Comparison of ENCODE assay signal across 35 cellular contexts in the genomic region with DNA sequence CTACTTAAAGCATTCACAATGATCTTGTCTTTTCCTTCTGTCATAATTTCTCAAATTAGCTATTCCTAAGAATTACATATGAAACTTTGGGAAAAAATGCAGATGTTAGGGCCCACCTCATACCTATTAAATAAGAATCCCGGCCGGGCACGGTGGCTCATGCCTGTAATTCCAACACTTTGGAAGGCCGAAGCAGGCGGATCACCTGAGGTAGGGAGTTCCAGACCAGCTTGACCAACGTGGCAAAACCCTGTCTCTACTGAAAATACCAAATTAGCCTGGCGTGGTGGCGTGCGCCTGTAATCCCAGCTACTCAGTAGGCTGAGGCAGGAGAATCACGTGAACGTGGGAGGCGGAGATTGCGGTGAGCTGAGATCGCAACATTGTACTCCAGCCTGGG.
"Had no signal": no experiment of that assay in that cellular context is flagged by ENCODE, and none has a peak within 500 bp of the region (broad histone marks: within the 10 kb centered on the region; RNA-seq: fewer than 3 reads in every experiment).

No MANE protein-coding gene starts in this region.

- H3K9me3 ChIP-seq: adrenal gland, body of pancreas, breast epithelium had no signal

- H3K4me3 ChIP-seq: adrenal gland, body of pancreas, breast epithelium had no signal

- H3K27me3 ChIP-seq: adrenal gland, body of pancreas, brain microvascular endothelial cell, breast epithelium had no signal

- H3K27ac ChIP-seq: adrenal gland, body of pancreas, brain microvascular endothelial cell, breast epithelium, VCaP had no signal

- H3K4me1 ChIP-seq: adrenal gland, breast epithelium had no signal

- FAIRE-seq: astrocyte, TTC549 had no signal

- ATAC-seq: activated CD4-positive, alpha-beta T cell treated with anti-CD3 and anti-CD28 coated beads for 36 hours; activated CD4-positive, CD25-positive, alpha-beta regulatory T cell treated with anti-CD3 and anti-CD28 coated beads, Interleukin-2, amount 50 U/mL, for 24 hours; activated CD8-positive, alpha-beta T cell treated with anti-CD3 and anti-CD28 coated beads for 36 hours; activated naive CD4-positive, alpha-beta T cell treated with anti-CD3 and anti-CD28 coated beads, Interleukin-2, amount 50 U/mL, for 72 hours; activated T-cell treated with anti-CD3 and anti-CD28 coated beads, Interleukin-2, amount 50 U/mL, for 4 hours; activated T-cell treated with anti-CD3 and anti-CD28 coated beads, Interleukin-2, amount 50 U/mL, for 72 hours; activated T-helper 17 cell treated with anti-CD3 and anti-CD28 coated beads, Interleukin-2, amount 50 U/mL, for 72 hours; body of pancreas had no signal

- DNase-seq: activated B cell treated with CpG ODN at 0.5 μM for 24 hours; activated CD4-positive, alpha-beta memory T cell treated with anti-CD3 and anti-CD28 coated beads for 36 hours; activated CD4-positive, alpha-beta T cell treated with anti-CD3 and anti-CD28 coated beads for 1 hour; activated CD4-positive, alpha-beta T cell treated with anti-CD3 and anti-CD28 coated beads for 36 hours; activated CD4-positive, alpha-beta T cell treated with anti-CD3 and anti-CD28 coated beads for 48 hours; activated CD4-positive, alpha-beta T cell treated with anti-CD3 and anti-CD28 coated beads, Interleukin-2, amount 50 U/mL, for 1 hour; activated CD4-positive, alpha-beta T cell treated with anti-CD3 and anti-CD28 coated beads, Interleukin-2, amount 50 U/mL, for 4 hours; activated CD8-positive, alpha-beta memory T cell treated with anti-CD3 and anti-CD28 coated beads, Interleukin-2, amount 50 U/mL, for 4 hours; activated CD8-positive, alpha-beta T cell treated with anti-CD3 and anti-CD28 coated beads for 36 hours; activated effector memory CD4-positive, alpha-beta T cell treated with anti-CD3 and anti-CD28 coated beads, Interleukin-2, amount 50 U/mL, for 16 hours; activated gamma-delta T cell treated with Interleukin-2 at 50 U/mL for 16 hours; activated naive CD4-positive, alpha-beta T cell; activated naive CD4-positive, alpha-beta T cell treated with anti-CD3 and anti-CD28 coated beads for 36 hours; activated naive CD4-positive, alpha-beta T cell treated with anti-CD3 and anti-CD28 coated beads, Interleukin-2, amount 50 U/mL, for 16 hours; activated naive CD8-positive, alpha-beta T cell treated with anti-CD3 and anti-CD28 coated beads for 36 hours; activated T-cell treated with anti-CD3 and anti-CD28 coated beads for 4 hours; activated T-cell treated with anti-CD3 and anti-CD28 coated beads, Interleukin-2, amount 50 U/mL, for 1 hour; activated T-cell treated with anti-CD3 and anti-CD28 coated beads, Interleukin-2, amount 50 U/mL, for 4 hours; activated T-cell treated with anti-CD3 and anti-CD28 coated beads, Interleukin-2, amount 50 U/mL, for 72 hours; adrenal gland; amniotic stem cell; aorta; body of pancreas; brain microvascular endothelial cell; central memory CD4-positive, alpha-beta T cell; T-helper 1 cell; T-helper 2 cell; T-helper 9 cell had no signal

- H3K36me3 ChIP-seq: adrenal gland, brain microvascular endothelial cell, breast epithelium had no signal
